In genomic region chrX:19683358-19683757, GRCh38 we compare ENCODE assay signal across 1 cellular context.
TF ChIP-seq lines count a peak whose summit lies in the region.

No MANE protein-coding gene starts in this region.

TF ChIP-seq in GM23338, 12 proteins besides CTCF, POLR2A, EP300 and RAD21 (continued from another document):
- no peak for TF ChIP-seq ZNF462 (CRISPR knock-in tag; IDR thresholded peaks at IDR 0.05)
- no peak for TF ChIP-seq EZH2 (IDR thresholded peaks at IDR 0.05; ENCODE audit: low read depth, unreplicated experiment)
- TF ChIP-seq ZNF114 (CRISPR knock-in tag; IDR thresholded peaks at IDR 0.05), result no peak
- no peak for TF ChIP-seq POLR2AphosphoS5 (IDR thresholded peaks at IDR 0.05; ENCODE audit: low read depth)
